ENCODE assay signal across 23 cellular contexts in the genomic region with DNA sequence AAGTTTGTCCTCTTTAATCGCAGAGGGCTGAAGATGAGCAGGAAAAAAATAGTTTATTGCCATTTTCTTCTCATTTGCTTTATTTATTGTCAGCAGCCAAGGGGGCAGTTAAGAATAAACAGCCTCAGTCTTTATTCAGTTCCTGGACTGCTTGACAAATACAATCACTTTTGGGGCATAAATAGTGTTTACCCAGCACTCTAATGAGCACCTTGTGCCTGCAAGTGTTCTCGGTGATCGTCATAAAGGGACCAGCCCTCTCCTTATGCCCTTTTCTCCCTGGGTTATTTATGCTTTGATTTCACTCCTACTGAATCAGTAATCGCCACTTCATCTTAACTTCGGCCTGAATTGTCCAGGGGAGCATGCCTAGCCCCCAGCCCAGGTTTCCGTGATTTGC. TPM values are rescaled to one million over a fixed set of nuclear protein-coding genes. Genes with fewer than 3 reads are reported as not detected.
DNase-seq lines count a peak whose midpoint lies in the region; ATAC-seq and TF ChIP-seq lines count a peak whose summit lies in the region.
"Had no signal": no experiment of that assay in that cellular context is flagged by ENCODE, and none has a peak within 500 bp of the region (broad histone marks: within the 10 kb centered on the region; RNA-seq: fewer than 3 reads in every experiment).

No MANE protein-coding gene starts in this region.

- ATAC-seq in lower lobe of right lung (peak; percentile 36 to 59), HG03378 (IDR thresholded peaks at IDR 0.05; ENCODE audit: unreplicated experiment) (no peak), GM19395 (IDR thresholded peaks at IDR 0.05; ENCODE audit: unreplicated experiment) (no peak)
- ATAC-seq in stimulated activated memory B cell treated with anti-CD40 and anti-IgM and Interleukin-4, amounts not matched to agents 10 μg/mL and 1 μg/mL and 100 μg/mL, for 72 hours: no peak
- ATAC-seq: GM12878, SK-N-SH treated with all-trans-retinoic acid at 6 μM for 48 hours had no signal

- WGBS in HUES64: 87% methylated on average over 6 of the region's 6 CpGs

- H3K4me1 Mint-ChIP-seq in stimulated activated memory B cell treated with anti-CD40 and anti-IgM and Interleukin-4, amounts not matched to agents 10 μg/mL and 1 μg/mL and 100 μg/mL, for 72 hours: no peaks in the 10 kb centered on the region

- H3K9me2 ChIP-seq in OCI-LY1 (ENCODE audit: low read depth, low read length): no peaks in the 10 kb centered on the region

- no peak overlapping the region for H3K4me3 Mint-ChIP-seq in stimulated activated memory B cell treated with anti-CD40 and anti-IgM and Interleukin-4, amounts not matched to agents 10 μg/mL and 1 μg/mL and 100 μg/mL, for 72 hours
- H3K4me3 Mint-ChIP-seq: T-helper 1 cell treated with Interleukin-12 subunit alpha and Interleukin-12 subunit beta and Interleukin-4 antibody, amounts not matched to agents 30 μg/mL and 1 μg/mL, for 36 hours had no signal

- intact Hi-C loops in lower lobe of right lung (cut with DNase I): no loop called here

- no peak overlapping the region for H2AFZ ChIP-seq in OCI-LY1 (ENCODE audit: low read length)
- H2AFZ ChIP-seq: GM23248 had no signal

- no peaks in the 10 kb centered on the region for H4K20me1 ChIP-seq in OCI-LY1 (ENCODE audit: insufficient read depth, low read length)

- no peaks in the 10 kb centered on the region for H3K27me3 ChIP-seq in HUES64 (ENCODE audit: insufficient read depth, low read length)
- H3K27me3 ChIP-seq in OCI-LY1 (ENCODE audit: insufficient read depth, low read length): no peaks in the 10 kb centered on the region
- no peaks in the 10 kb centered on the region for H3K27me3 ChIP-seq in lower lobe of right lung (ENCODE audit: low read depth)
- H3K27me3 ChIP-seq: BLaER1 treated with 17β-estradiol and CSF1 and Interleukin-3, amounts not matched to agents 10 nM and 100 nM; Peyer's patch had no signal

- H3K9ac ChIP-seq in HUES64 (ENCODE audit: low read depth, low read length) (no peak overlapping the region), OCI-LY1 (ENCODE audit: low read length) (no peak overlapping the region)
- H3K9ac ChIP-seq: BLaER1 treated with 17β-estradiol and CSF1 and Interleukin-3, amounts not matched to agents 10 nM and 100 nM; GM23248 had no signal

- no peaks in the 10 kb centered on the region for H3K36me3 ChIP-seq in HUES64 (ENCODE audit: insufficient read depth, low read length)
- no peaks in the 10 kb centered on the region for H3K36me3 ChIP-seq in OCI-LY1 (ENCODE audit: insufficient read depth, low read length)
- no peaks in the 10 kb centered on the region for H3K36me3 ChIP-seq in lower lobe of right lung

- H3K27ac Mint-ChIP-seq in stimulated activated memory B cell treated with anti-CD40 and anti-IgM and Interleukin-4, amounts not matched to agents 10 μg/mL and 1 μg/mL and 100 μg/mL, for 72 hours: no peak overlapping the region
- H3K27ac Mint-ChIP-seq: T-helper 1 cell treated with Interleukin-12 subunit alpha and Interleukin-12 subunit beta and Interleukin-4 antibody, amounts not matched to agents 30 μg/mL and 1 μg/mL, for 36 hours had no signal

- H3K36me3 Mint-ChIP-seq in stimulated activated memory B cell treated with anti-CD40 and anti-IgM and Interleukin-4, amounts not matched to agents 10 μg/mL and 1 μg/mL and 100 μg/mL, for 72 hours: no peaks in the 10 kb centered on the region

- no peaks in the 10 kb centered on the region for H3K9me3 ChIP-seq in HUES64 (ENCODE audit: insufficient read depth, low read depth, low read length)
- no peaks in the 10 kb centered on the region for H3K9me3 ChIP-seq in OCI-LY1 (ENCODE audit: low read length)
- H3K9me3 ChIP-seq in lower lobe of right lung: no peaks in the 10 kb centered on the region
- H3K9me3 ChIP-seq: BLaER1 treated with 17β-estradiol and CSF1 and Interleukin-3, amounts not matched to agents 10 nM and 100 nM; Peyer's patch had no signal

- peak overlapping the region; percentile 46; the same call in 1 of the 2 replicates for H3K27ac ChIP-seq in HUES64 (ENCODE audit: low read depth, low read length)
- H3K27ac ChIP-seq in OCI-LY1 (ENCODE audit: low read depth, low read length, poor library complexity, severe bottlenecking): peak overlapping the region; percentile 50
- no peak overlapping the region for H3K27ac ChIP-seq in lower lobe of right lung
- H3K27ac ChIP-seq: 22Rv1; BLaER1 treated with 17β-estradiol and CSF1 and Interleukin-3, amounts not matched to agents 10 nM and 100 nM; GM23248; HL-60; Peyer's patch had no signal

- DNase-seq in DMS79 treated with DMSO at 0.1 percent for 48 hours (lab: John Stamatoyannopoulos, UW): peak; percentile 41
- DNase-seq in DMS79 (lab: John Stamatoyannopoulos, UW): no peak
- no peak for DNase-seq in lower lobe of right lung
- DNase-seq: COR-L47, GM23248, KBM-7, NCI-H1048, NCI-H526 treated with DMSO at 0.1 percent for 48 hours, Peyer's patch, Right ventricle myocardium superior had no signal

- no peak overlapping the region for H3K4me3 ChIP-seq in HUES64 (ENCODE audit: low read length)
- no peak overlapping the region for H3K4me3 ChIP-seq in OCI-LY1 (ENCODE audit: low read depth, low read length, poor library complexity, severe bottlenecking)
- H3K4me3 ChIP-seq in lower lobe of right lung: no peak overlapping the region
- H3K4me3 ChIP-seq: BLaER1 treated with 17β-estradiol and CSF1 and Interleukin-3, amounts not matched to agents 10 nM and 100 nM; GM12878; GM23248; Peyer's patch had no signal

- H3K4me1 ChIP-seq in HUES64 (ENCODE audit: insufficient read depth, low read length): peaks cover 48% of the 10 kb centered on the region
- H3K4me1 ChIP-seq in OCI-LY1 (ENCODE audit: insufficient read depth, low read length, severe bottlenecking): peaks cover 53% of the 10 kb centered on the region
- peaks cover 3% of the 10 kb centered on the region for H3K4me1 ChIP-seq in lower lobe of right lung
- H3K4me1 ChIP-seq: Peyer's patch had no signal

- H3K9me3 Mint-ChIP-seq in stimulated activated memory B cell treated with anti-CD40 and anti-IgM and Interleukin-4, amounts not matched to agents 10 μg/mL and 1 μg/mL and 100 μg/mL, for 72 hours: no peaks in the 10 kb centered on the region
- H3K9me3 Mint-ChIP-seq: T-helper 1 cell treated with Interleukin-12 subunit alpha and Interleukin-12 subunit beta and Interleukin-4 antibody, amounts not matched to agents 30 μg/mL and 1 μg/mL, for 36 hours had no signal

- TF ChIP-seq CTCF in OCI-LY1 (IDR thresholded peaks at IDR 0.05; ENCODE audit: low read length): no peak
- no peak for TF ChIP-seq CTCF in lower lobe of right lung (IDR thresholded peaks at IDR 0.05)

- H3K27me3 Mint-ChIP-seq in stimulated activated memory B cell treated with anti-CD40 and anti-IgM and Interleukin-4, amounts not matched to agents 10 μg/mL and 1 μg/mL and 100 μg/mL, for 72 hours: peaks cover 12% of the 10 kb centered on the region

- H3F3A ChIP-seq in OCI-LY1 (ENCODE audit: insufficient read depth, low read length): no peaks in the 10 kb centered on the region

- no peaks in the 10 kb centered on the region for H3K79me2 ChIP-seq in OCI-LY1 (ENCODE audit: insufficient read depth, low read length)

- H3K4me2 ChIP-seq in OCI-LY1 (ENCODE audit: low read length): no peak overlapping the region

RNA-seq across cellular contexts. Expression of a gene that starts 55.7 kb away (rescaled TPM):
- polyA plus RNA-seq in HUES64 (2013, experiment 1 of 2): 0.30 TPM
- 0.89 TPM for polyA plus RNA-seq in HUES64 (2013, experiment 2 of 2)
- total RNA-seq in lower lobe of right lung: not detected
- total RNA-seq: G401, GM12878, GM23248, M059J, Peyer's patch, Right ventricle myocardium superior had no signal
- polyA plus RNA-seq: GM12878, GM23248 had no signal

Comparison
In these comparisons a context has a peak if more than half of its experiments do, and no peak if none do; other contexts are left out.
1. ATAC-seq: peak in lower lobe of right lung (2 of 2); none in stimulated activated memory B cell treated with anti-CD40 and anti-IgM and Interleukin-4, amounts not matched to agents 10 μg/mL and 1 μg/mL and 100 μg/mL, for 72 hours (single experiment), HG03378 (single experiment) and GM19395 (single experiment).